In genomic region chr6:11710968-11711643, GRCh38 we compare ENCODE assay signal across 12 cellular contexts.
A peak's percentile ranks its signal among the peaks of the same experiment; 100 is the strongest.
DNase-seq lines count a peak whose midpoint lies in the region; ATAC-seq, FAIRE-seq and TF ChIP-seq lines count a peak whose summit lies in the region.
"Had no signal": no experiment of that assay in that cellular context is flagged by ENCODE, and none has a peak within 500 bp of the region (broad histone marks: within the 10 kb centered on the region; RNA-seq: fewer than 3 reads in every experiment).

No MANE protein-coding gene starts in this region.

- no peak overlapping the region for H3K4me3 ChIP-seq in CD8-positive, alpha-beta memory T cell (ENCODE audit: low read length)
- H3K4me3 ChIP-seq in GM12878 (peak overlapping the region; percentile 17; the same call in 1 of the 2 replicates), HAP-1 (no peak overlapping the region)
- H3K4me3 ChIP-seq: vagina had no signal

- H3K4me1 ChIP-seq in CD8-positive, alpha-beta memory T cell (ENCODE audit: insufficient read depth, low read length) = peaks cover 74% of the 10 kb centered on the region
- H3K4me1 ChIP-seq in GM12878 (ENCODE audit: control insufficient read depth, insufficient read depth, low read length) = peaks cover 45% of the 10 kb centered on the region
- H3K4me1 ChIP-seq in HAP-1 = no peaks in the 10 kb centered on the region

- CTCF ChIA-PET in CD8-positive, alpha-beta memory T cell (lab: Charles Lee) = interaction anchor here (0.8 to 1.2 kb wide), 3 partner anchors 11 to 13 kb away, joined by 3 read pairs; no protein-coding TSS in a partner anchor
- CTCF ChIA-PET in GM12878 (lab: Yijun Ruan, JAX) = interaction anchor here (0.6 to 6.3 kb wide), 15 partner anchors 10 to 895 kb away, joined by 3 to 56 read pairs (median 4); no protein-coding TSS in a partner anchor

- H3K4me2 ChIP-seq in GM12878 (ENCODE audit: control insufficient read depth, insufficient read depth) = peak overlapping the region; percentile 18

- peaks cover 33 to 56% (median 54%) of the 10 kb centered on the region in 3 donors for H3K4me1 Mint-ChIP-seq in CD8-positive, alpha-beta memory T cell

- no peaks in the 10 kb centered on the region for H3K36me3 Mint-ChIP-seq in CD8-positive, alpha-beta memory T cell

- TF ChIP-seq CTCF in GM12878 (IDR thresholded peaks at IDR 0.05 in 2 of 3, conservative IDR thresholded peaks at IDR 0.05 in 1 of 3; ENCODE audit: control insufficient read depth in 2 of 3, extremely low read depth in 1 of 3, insufficient read depth in 1 of 3, low read depth in 3 of 3, low read length in 3 of 3) = no peak

- TF ChIP-seq EP300 in GM12878 (IDR thresholded peaks at IDR 0.05; ENCODE audit: borderline replicate concordance in 1 of 2, control insufficient read depth in 1 of 2, low read depth in 2 of 2, low read length in 2 of 2) = no peak

- TF ChIP-seq POLR2A in GM12878 (IDR thresholded peaks at IDR 0.05; ENCODE audit: low read depth, low read length) = no peak

- H3K9me3 Mint-ChIP-seq in CD8-positive, alpha-beta memory T cell = no peaks in the 10 kb centered on the region
- H3K9me3 Mint-ChIP-seq: HFFc6 had no signal

- peak overlapping the region; percentile 63 for H2AFZ ChIP-seq in GM12878 (ENCODE audit: control insufficient read depth, low read depth, low read length)

- H3K27me3 Mint-ChIP-seq in CD8-positive, alpha-beta memory T cell = peaks cover 0 to 9% of the 10 kb centered on the region in 2 donors

- peak overlapping the region in 4 of 8 donors; percentile 6 to 83 (median 54) for H3K27ac Mint-ChIP-seq in CD8-positive, alpha-beta memory T cell
- H3K27ac Mint-ChIP-seq: HFFc6 had no signal

- FAIRE-seq in GM12878 (lab: Jason Lieb, UNC) = no peak
- FAIRE-seq: HTR-8/SVneo had no signal

- RAD21 ChIA-PET in GM12878 (lab: Charles Lee; ENCODE audit: unreplicated experiment) = interaction anchor here (0.7 to 7.4 kb wide), 27 partner anchors 9 to 1616 kb away, joined by 3 to 117 read pairs (median 7); partner anchors contain the start of genes EDN1 and HIVEP1

- no peak for DNase-seq in CD8-positive, alpha-beta memory T cell
- DNase-seq in GM12878 (ENCODE audit: low read depth, low spot score) = no peak
- DNase-seq in sciatic nerve (ENCODE audit: low spot score) = no peak
- DNase-seq in HAP-1 (ENCODE audit: low spot score in 2 of 2) = no peak
- DNase-seq in AG20443 (ENCODE audit: low spot score) = no peak
- DNase-seq: HFFc6 had no signal

- SMC1A ChIA-PET in GM12878 (lab: Charles Lee; ENCODE audit: uncharacterized antibody, unreplicated experiment) = interaction anchor here (0.7 to 9.7 kb wide), 24 partner anchors 11 to 895 kb away, joined by 3 to 151 read pairs (median 6); no protein-coding TSS in a partner anchor

- no peak for TF ChIP-seq RAD21 in GM12878 (IDR thresholded peaks at IDR 0.05; ENCODE audit: insufficient read depth, low read depth, low read length)

- H3K79me2 ChIP-seq in GM12878 (ENCODE audit: control insufficient read depth, insufficient read depth, low read length) = no peaks in the 10 kb centered on the region; the same call in 1 of the 2 replicates

- 43% methylated on average over 15 of the region's 15 CpGs for WGBS in GM12878 (ENCODE audit: insufficient coverage, insufficient replicate concordance, low lambda C conversion rate, missing lambda C conversion rate)

- no peaks in the 10 kb centered on the region for H4K20me1 ChIP-seq in GM12878 (ENCODE audit: control insufficient read depth, insufficient read depth)

- H3K4me3 Mint-ChIP-seq in CD8-positive, alpha-beta memory T cell = peak overlapping the region in 5 of 7 donors; percentile 22 to 65 (median 42)
- H3K4me3 Mint-ChIP-seq: HFFc6 had no signal

- intact Hi-C loops in GM12878 (cut with micrococcal nuclease; ENCODE audit: unreplicated experiment) = loop anchor here (2.0 to 5.0 kb wide), 6 partner anchors 76 to 646 kb away; partner anchors contain the start of genes EDN1 and HIVEP1
- intact Hi-C loops in sciatic nerve (cut with DNase I) = no loop called here

- H3K27ac ChIP-seq in CD8-positive, alpha-beta memory T cell (ENCODE audit: low read depth, low read length) = no peak overlapping the region
- peak overlapping the region; percentile 75 for H3K27ac ChIP-seq in GM12878 (ENCODE audit: control insufficient read depth, insufficient read depth)
- H3K27ac ChIP-seq: vagina had no signal

- H3K9ac ChIP-seq in GM12878 (ENCODE audit: control insufficient read depth, insufficient read depth, low read length) = peak overlapping the region; percentile 46

- peak; percentile 33 for ATAC-seq in HG03439 (IDR thresholded peaks at IDR 0.05; ENCODE audit: unreplicated experiment)
- ATAC-seq in GM12878 = peak; percentile 7
- peak; percentile 31 for ATAC-seq in sciatic nerve
- no peak for ATAC-seq in HG03520 (IDR thresholded peaks at IDR 0.05; ENCODE audit: unreplicated experiment)
- ATAC-seq in GM21367 (IDR thresholded peaks at IDR 0.05; ENCODE audit: unreplicated experiment) = no peak
- ATAC-seq: SK-N-SH treated with all-trans-retinoic acid at 6 μM for 48 hours had no signal

- H3K36me3 ChIP-seq in CD8-positive, alpha-beta memory T cell (ENCODE audit: insufficient read depth, low read length) = no peaks in the 10 kb centered on the region
- no peaks in the 10 kb centered on the region for H3K36me3 ChIP-seq in GM12878 (ENCODE audit: control insufficient read depth in 2 of 2, insufficient read depth in 2 of 2, low read length in 1 of 2)
- H3K36me3 ChIP-seq in HAP-1 (replicated peaks) = no peaks in the 10 kb centered on the region
- H3K36me3 ChIP-seq: vagina had no signal

- H3K9me3 ChIP-seq in CD8-positive, alpha-beta memory T cell (ENCODE audit: low read length) = no peaks in the 10 kb centered on the region
- peaks cover 2% of the 10 kb centered on the region; the same call in 2 of the 3 replicates for H3K9me3 ChIP-seq in GM12878 (replicated peaks; ENCODE audit: control insufficient read depth, insufficient read depth, low read length)
- H3K9me3 ChIP-seq in HAP-1 = no peaks in the 10 kb centered on the region
- H3K9me3 ChIP-seq: vagina had no signal

- POLR2A ChIA-PET in CD8-positive, alpha-beta memory T cell (lab: Charles Lee) = interaction anchor here (0.6 kb wide), 1 partner anchor 1016 kb away, joined by 6 read pairs; the partner anchor contains the start of gene PAK1IP1
- POLR2A ChIA-PET in GM12878 (lab: Charles Lee) = interaction anchor here (0.6 to 7.8 kb wide), 11 partner anchors 12 to 405 kb away, joined by 3 to 69 read pairs (median 6); no protein-coding TSS in a partner anchor

- no peaks in the 10 kb centered on the region for H3K27me3 ChIP-seq in CD8-positive, alpha-beta memory T cell (ENCODE audit: insufficient read depth, low read length, poor library complexity, severe bottlenecking)
- H3K27me3 ChIP-seq in GM12878 (replicated peaks in 1 of 2; ENCODE audit: control insufficient read depth in 2 of 2, insufficient read depth in 2 of 2, low read length in 1 of 2) (no peaks in the 10 kb centered on the region), HAP-1 (ENCODE audit: low read depth) (peaks cover 2% of the 10 kb centered on the region; the same call in 1 of the 2 replicates)
- H3K27me3 ChIP-seq: vagina had no signal

- in situ Hi-C loops in GM12878 (cut with MboI) (loop anchor here (5.0 to 25.0 kb wide), 2 partner anchors 121 to 301 kb away; partner anchors contain the start of gene HIVEP1), HAP-1 (cut with MboI; ENCODE audit: low sequenced_read_pairs) (no loop called here)

- BruUV-seq in GM12878 (replicated peaks; lab: Mats Ljungman, UMichigan) = TSS peak; percentile 75

TF ChIP-seq in GM12878, 131 proteins besides CTCF, POLR2A, EP300 and RAD21 (continues in another document):
- TF ChIP-seq FOXK2 (IDR thresholded peaks at IDR 0.05) (no peak), IKZF2 (IDR thresholded peaks at IDR 0.05) (no peak), CHD2 (IDR thresholded peaks at IDR 0.05; ENCODE audit: borderline replicate concordance, low read depth, low read length) (no peak), SUPT20H (IDR thresholded peaks at IDR 0.05; ENCODE audit: borderline replicate concordance, control insufficient read depth, low read depth, low read length) (no peak), YY1 (IDR thresholded peaks at IDR 0.05; ENCODE audit: low read depth, low read length) (peak; percentile 51; the same call in 1 of the 2 replicates), ATF7 (IDR thresholded peaks at IDR 0.05; ENCODE audit: low read depth) (no peak), HCFC1 (IDR thresholded peaks at IDR 0.05; ENCODE audit: low read length) (no peak), ZNF274 (IDR thresholded peaks at IDR 0.05; ENCODE audit: insufficient read depth, insufficient read length) (no peak), CREB1 (IDR thresholded peaks at IDR 0.05; ENCODE audit: low read depth) (0 out of 2 replicates have a peak, but pooled peaks have one; percentile 43), POLR2AphosphoS5 (IDR thresholded peaks at IDR 0.05; ENCODE audit: low read length) (0 out of 2 replicates have a peak, but pooled peaks have one; percentile 53), MTA2 (IDR thresholded peaks at IDR 0.05; ENCODE audit: low read depth) (no peak), CBX5 (IDR thresholded peaks at IDR 0.05; ENCODE audit: low read depth) (no peak), E2F8 (IDR thresholded peaks at IDR 0.05; ENCODE audit: low read depth, partially characterized antibody) (no peak), GABPA (IDR thresholded peaks at IDR 0.05; ENCODE audit: low read depth) (no peak), FOXM1 (IDR thresholded peaks at IDR 0.05; ENCODE audit: low read depth, low read length) (no peak), ETV6 (conservative IDR thresholded peaks at IDR 0.05 in 1 of 2, IDR thresholded peaks at IDR 0.05 in 1 of 2; ENCODE audit: borderline replicate concordance in 1 of 2, low read depth in 1 of 2) (no peak)

Comparison
In these comparisons a context has a peak if more than half of its experiments do, and no peak if none do; other contexts are left out.
1. ATAC-seq: peak in HG03439 (single experiment), GM12878 (single experiment) and sciatic nerve (single experiment); none in HG03520 (single experiment) and GM21367 (single experiment).